ENCODE assay signal across 17 cellular contexts in the genomic region with DNA sequence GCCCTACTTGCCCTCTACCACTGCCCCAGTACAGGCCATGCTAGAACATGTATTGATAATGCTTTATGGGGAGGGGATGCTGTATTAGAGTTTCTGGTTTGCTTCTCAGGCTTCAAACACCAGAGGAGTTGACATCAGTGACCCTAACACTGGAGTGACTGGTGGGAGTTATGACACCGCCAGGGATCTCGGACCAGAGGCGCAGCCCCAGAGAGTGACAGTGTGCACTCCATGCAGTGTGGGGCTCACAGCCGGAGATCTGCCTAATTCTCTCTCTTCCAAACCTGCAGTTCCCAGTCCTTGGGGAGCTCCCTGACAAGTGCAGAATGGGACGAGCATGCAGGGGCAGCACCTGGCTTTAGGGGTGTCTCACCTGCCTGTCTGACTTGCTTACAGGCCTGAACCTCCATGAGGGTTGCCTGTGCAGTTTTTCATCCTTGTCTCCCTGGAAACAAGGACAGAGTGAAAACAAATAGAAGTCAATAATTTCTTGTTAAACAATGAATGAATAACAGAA.
DNase-seq lines count a peak whose midpoint lies in the region; ATAC-seq lines count a peak whose summit lies in the region.
"Had no signal": no experiment of that assay in that cellular context is flagged by ENCODE, and none has a peak within 500 bp of the region (broad histone marks: within the 10 kb centered on the region; RNA-seq: fewer than 3 reads in every experiment).

No MANE protein-coding gene starts in this region.

- no peak for ATAC-seq in activated CD8-positive, alpha-beta T cell treated with anti-CD3 and anti-CD28 coated beads, Interleukin-2, amount 10 ng/mL, durations not matched to agents 7 days and 5 days
- no peak for ATAC-seq in GM21576 (IDR thresholded peaks at IDR 0.05; ENCODE audit: unreplicated experiment)
- ATAC-seq: CD8-positive, alpha-beta T cell had no signal

- DNase-seq in NCI-H748 (lab: John Stamatoyannopoulos, UW; ENCODE audit: unreplicated experiment) (peak; percentile 96), NCI-H748 treated with DMSO at 0.1 percent for 48 hours (lab: John Stamatoyannopoulos, UW) (no peak), NCI-H1417 (lab: John Stamatoyannopoulos, UW) (peak in 2 of 3 experiments; percentile 73 to 86), NCI-H774 (lab: John Stamatoyannopoulos, UW) (peak; percentile 77), islet precursor cell (peak; percentile 26), AG08396 (ENCODE audit: low spot score) (no peak)
- no peak for DNase-seq in activated CD8-positive, alpha-beta T cell treated with anti-CD3 and anti-CD28 coated beads, Interleukin-2, amount 10 ng/mL, durations not matched to agents 7 days and 5 days
- DNase-seq: CD8-positive, alpha-beta T cell; DMS79; MM.1S; NCI-H1105; NCI-H2107; NCI-H226; OCI-M1; SHP77; SK-N-SH had no signal

- no peak overlapping the region for H3K27ac Mint-ChIP-seq in activated CD8-positive, alpha-beta T cell treated with anti-CD3 and anti-CD28 coated beads, Interleukin-2, amount 10 ng/mL, durations not matched to agents 7 days and 5 days
- H3K27ac Mint-ChIP-seq: CD8-positive, alpha-beta T cell had no signal

- POLR2A ChIA-PET in activated CD8-positive, alpha-beta T cell treated with anti-CD3 and anti-CD28 coated beads, Interleukin-2, amount 10 ng/mL, durations not matched to agents 7 days and 5 days (lab: Charles Lee) = no interaction called here

- CTCF ChIA-PET in activated CD8-positive, alpha-beta T cell treated with anti-CD3 and anti-CD28 coated beads, Interleukin-2, amount 10 ng/mL, durations not matched to agents 7 days and 5 days (lab: Charles Lee) = no interaction called here

- H3K36me3 Mint-ChIP-seq in activated CD8-positive, alpha-beta T cell treated with anti-CD3 and anti-CD28 coated beads, Interleukin-2, amount 10 ng/mL, durations not matched to agents 7 days and 5 days (ENCODE audit: low read depth) = no peaks in the 10 kb centered on the region
- H3K36me3 Mint-ChIP-seq: CD8-positive, alpha-beta T cell had no signal

- H3K4me3 Mint-ChIP-seq in activated CD8-positive, alpha-beta T cell treated with anti-CD3 and anti-CD28 coated beads, Interleukin-2, amount 10 ng/mL, durations not matched to agents 7 days and 5 days = no peak overlapping the region
- H3K4me3 Mint-ChIP-seq: CD8-positive, alpha-beta T cell had no signal

- H3K4me1 Mint-ChIP-seq in activated CD8-positive, alpha-beta T cell treated with anti-CD3 and anti-CD28 coated beads, Interleukin-2, amount 10 ng/mL, durations not matched to agents 7 days and 5 days (ENCODE audit: low read depth) = no peaks in the 10 kb centered on the region

- H3K9me3 Mint-ChIP-seq in activated CD8-positive, alpha-beta T cell treated with anti-CD3 and anti-CD28 coated beads, Interleukin-2, amount 10 ng/mL, durations not matched to agents 7 days and 5 days (ENCODE audit: insufficient read depth) = no peaks in the 10 kb centered on the region
- H3K9me3 Mint-ChIP-seq: CD8-positive, alpha-beta T cell had no signal

- H3K27me3 Mint-ChIP-seq in activated CD8-positive, alpha-beta T cell treated with anti-CD3 and anti-CD28 coated beads, Interleukin-2, amount 10 ng/mL, durations not matched to agents 7 days and 5 days (ENCODE audit: low read depth) = no peaks in the 10 kb centered on the region

Comparison
In these comparisons a context has a peak if more than half of its experiments do, and no peak if none do; other contexts are left out.
1. DNase-seq: peak in NCI-H748 (single experiment), NCI-H1417 (2 of 3), NCI-H774 (single experiment) and islet precursor cell (single experiment); none in NCI-H748 treated with DMSO at 0.1 percent for 48 hours (single experiment), AG08396 (single experiment) and activated CD8-positive, alpha-beta T cell treated with anti-CD3 and anti-CD28 coated beads, Interleukin-2, amount 10 ng/mL, durations not matched to agents 7 days and 5 days (single experiment).